ENCODE assay signal across 34 cellular contexts in the genomic region with DNA sequence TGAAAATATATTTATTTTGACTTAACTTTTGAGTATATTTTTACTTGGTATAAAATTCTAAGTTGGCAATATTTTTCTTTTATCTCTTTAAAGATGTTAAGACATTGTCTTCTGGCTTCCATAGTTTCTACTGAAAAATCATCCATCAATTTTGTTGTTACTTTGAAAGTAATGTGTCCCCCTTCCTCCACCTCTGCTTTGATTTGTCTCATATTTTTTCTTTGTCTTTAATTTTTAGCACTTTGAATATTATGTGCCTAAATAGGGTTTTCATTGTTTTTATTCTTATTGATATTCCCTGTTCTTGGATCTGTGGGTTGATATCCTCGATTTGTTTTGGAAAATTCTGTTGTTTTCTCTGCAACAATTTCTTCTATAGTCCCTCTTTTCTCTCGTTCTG.
"Had no signal": no experiment of that assay in that cellular context is flagged by ENCODE, and none has a peak within 500 bp of the region (broad histone marks: within the 10 kb centered on the region; RNA-seq: fewer than 3 reads in every experiment).

No MANE protein-coding gene starts in this region.

- H3K36me3 ChIP-seq: MG63 had no signal

- H3K27ac ChIP-seq: KMS-11 had no signal

- H3K4me3 ChIP-seq: MG63 had no signal

- DNase-seq: Karpas-422, Kasumi-1, MG63, MM.1S, MV-4-11, NCI-H1048, NCI-H1092, NCI-H1092 treated with DMSO at 0.1 percent for 48 hours, NCI-H1105, NCI-H1105 treated with DMSO at 0.1 percent for 48 hours, NCI-H1417, NCI-H1417 treated with DMSO at 0.1 percent for 48 hours, NCI-H1436, NCI-H1436 treated with DMSO at 0.1 percent for 48 hours, NCI-H146, NCI-H1694, NCI-H1694 treated with DMSO at 0.1 percent for 48 hours, NCI-H187, NCI-H187 treated with DMSO at 0.1 percent for 48 hours, NCI-H1930, NCI-H2029, NCI-H2029 treated with DMSO at 0.1 percent for 48 hours, NCI-H2081, NCI-H2081 treated with DMSO at 0.1 percent for 48 hours, NCI-H2107, NCI-H2171, NCI-H2171 treated with DMSO at 0.1 percent for 48 hours, NCI-H2227 treated with DMSO at 0.1 percent for 48 hours, NCI-H226, NCI-H345, NCI-H446, NCI-H446 treated with DMSO at 0.1 percent for 48 hours, NCI-H510A had no signal
